3 cellular contexts compared by ENCODE assay signal in genomic region chr7:45230611-45231165, GRCh38.
TF ChIP-seq lines count a peak whose summit lies in the region.

No MANE protein-coding gene starts in this region.

TF ChIP-seq in GM23338, 12 proteins besides CTCF, POLR2A, EP300 and RAD21:
- TF ChIP-seq REST (IDR thresholded peaks at IDR 0.05; ENCODE audit: unreplicated experiment) (peak; percentile 28), JUNB (IDR thresholded peaks at IDR 0.05; ENCODE audit: unreplicated experiment) (no peak), ETS1 (IDR thresholded peaks at IDR 0.05) (no peak), ZNF114 (CRISPR knock-in tag; IDR thresholded peaks at IDR 0.05) (no peak)

TF ChIP-seq in HEK293, 187 proteins besides CTCF, POLR2A, EP300 and RAD21:
- TF ChIP-seq REST (tag by site-specific recombination; IDR thresholded peaks at IDR 0.05) (peak; percentile 66), ZNF596 (tag by site-specific recombination; IDR thresholded peaks at IDR 0.05) (peak; percentile 61; the same call in 1 of the 2 replicates), ZNF549 (tag by site-specific recombination; IDR thresholded peaks at IDR 0.05) (no peak), ZNF311 (tag by site-specific recombination; IDR thresholded peaks at IDR 0.05; ENCODE audit: borderline replicate concordance) (no peak)

TF ChIP-seq in HepG2, 621 proteins besides CTCF, POLR2A, EP300 and RAD21 (continued from another document):
- TF ChIP-seq HNF1A (IDR thresholded peaks at IDR 0.05; ENCODE audit: low read depth) = no peak
- TF ChIP-seq HNF1A (CRISPR knock-in tag; IDR thresholded peaks at IDR 0.05; ENCODE audit: borderline replicate concordance) = no peak
- no peak for TF ChIP-seq KLF16 (CRISPR knock-in tag; IDR thresholded peaks at IDR 0.05)
- no peak for TF ChIP-seq SAP130 (CRISPR knock-in tag; IDR thresholded peaks at IDR 0.05; ENCODE audit: low read depth)
- TF ChIP-seq ZNF234 (CRISPR knock-in tag; conservative IDR thresholded peaks at IDR 0.05) = no peak
- no peak for TF ChIP-seq FOXO4 (CRISPR knock-in tag; conservative IDR thresholded peaks at IDR 0.05)
- no peak for TF ChIP-seq ZNF567 (CRISPR knock-in tag; IDR thresholded peaks at IDR 0.05; ENCODE audit: borderline replicate concordance)
- TF ChIP-seq EED (CRISPR knock-in tag; IDR thresholded peaks at IDR 0.05) = no peak
- no peak for TF ChIP-seq TEAD3 (CRISPR knock-in tag; optimal IDR thresholded peaks at IDR 0.05; ENCODE audit: borderline replicate concordance)
- TF ChIP-seq NFATC3 (CRISPR knock-in tag; IDR thresholded peaks at IDR 0.05) = no peak
- no peak for TF ChIP-seq NFKB2 (CRISPR knock-in tag; IDR thresholded peaks at IDR 0.05; ENCODE audit: borderline replicate concordance)
- TF ChIP-seq GABPA (IDR thresholded peaks at IDR 0.05; ENCODE audit: low read depth, low read length) = no peak
- no peak for TF ChIP-seq GABPA (CRISPR knock-in tag; IDR thresholded peaks at IDR 0.05; ENCODE audit: low read depth)
- TF ChIP-seq, protein P1, sequence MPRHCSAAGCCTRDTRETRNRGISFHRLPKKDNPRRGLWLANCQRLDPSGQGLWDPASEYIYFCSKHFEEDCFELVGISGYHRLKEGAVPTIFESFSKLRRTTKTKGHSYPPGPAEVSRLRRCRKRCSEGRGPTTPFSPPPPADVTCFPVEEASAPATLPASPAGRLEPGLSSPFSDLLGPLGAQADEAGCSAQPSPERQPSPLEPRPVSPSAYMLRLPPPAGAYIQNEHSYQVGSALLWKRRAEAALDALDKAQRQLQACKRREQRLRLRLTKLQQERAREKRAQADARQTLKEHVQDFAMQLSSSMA (CRISPR knock-in tag; IDR thresholded peaks at IDR 0.05) = no peak
- no peak for TF ChIP-seq HMGXB3 (CRISPR knock-in tag; IDR thresholded peaks at IDR 0.05; ENCODE audit: borderline replicate concordance)
- no peak for TF ChIP-seq NBN (conservative IDR thresholded peaks at IDR 0.05)
